11 cellular contexts compared by ENCODE assay signal in genomic region chr1:63980706-63981407, GRCh38.
DNase-seq lines count a peak whose midpoint lies in the region; ATAC-seq and TF ChIP-seq lines count a peak whose summit lies in the region.
"Had no signal": no experiment of that assay in that cellular context is flagged by ENCODE, and none has a peak within 500 bp of the region (broad histone marks: within the 10 kb centered on the region; RNA-seq: fewer than 3 reads in every experiment).

No MANE protein-coding gene starts in this region.

- peak; percentile 80; the same call in 1 of the 2 replicates for TF ChIP-seq EP300 in Ishikawa (IDR thresholded peaks at IDR 0.05; ENCODE audit: borderline replicate concordance)

- no peaks in the 10 kb centered on the region for H3K27me3 ChIP-seq in lung (ENCODE audit: control insufficient read depth, insufficient read depth)
- H3K27me3 ChIP-seq: neural progenitor cell had no signal

- no peak for TF ChIP-seq CTCF in lung (IDR thresholded peaks at IDR 0.05; ENCODE audit: control extremely low read depth, extremely low read depth)

- 73 to 88% methylated on average over 3 of the region's 3 CpGs for WGBS in lung, 2 donors

- DNase-seq in D341Med (ENCODE audit: low spot score) (peak; percentile 71), astrocyte of the hippocampus (ENCODE audit: low read depth, low spot score) (peak; percentile 36), lung (ENCODE audit: low spot score) (peak; percentile 57), NCI-H1092 (lab: John Stamatoyannopoulos, UW) (no peak)
- DNase-seq: activated naive CD4-positive, alpha-beta T cell treated with Interleukin-2 at 50 U/mL for 16 hours had no signal

- ATAC-seq in lung (ENCODE audit: insufficient read depth, low FRiP score) (peak; percentile 60), HG02981 (IDR thresholded peaks at IDR 0.05; ENCODE audit: unreplicated experiment) (no peak), GM19351 (IDR thresholded peaks at IDR 0.05; ENCODE audit: unreplicated experiment) (no peak), HG02884 (IDR thresholded peaks at IDR 0.05; ENCODE audit: unreplicated experiment) (no peak)
- ATAC-seq: stimulated activated memory B cell treated with anti-CD40 and anti-IgM and Interleukin-4, amounts not matched to agents 10 μg/mL and 1 μg/mL and 100 μg/mL, for 72 hours had no signal

- H3K4me1 ChIP-seq in lung (ENCODE audit: control insufficient read depth in 2 of 2, insufficient read depth in 2 of 2, low read length in 2 of 2): peaks cover 9 to 17% of the 10 kb centered on the region in 2 donors

- H3K4me3 ChIP-seq in lung: no peak overlapping the region
- H3K4me3 ChIP-seq: neural progenitor cell had no signal

- peak overlapping the region in 1 of 2 donors; percentile 52 for H3K27ac ChIP-seq in lung (ENCODE audit: low read depth in 1 of 2, low read length in 1 of 2)
- H3K27ac ChIP-seq: neural progenitor cell had no signal

- H3K9me3 ChIP-seq in lung (ENCODE audit: control insufficient read depth in 2 of 2, insufficient read depth in 1 of 2, low read length in 1 of 2): no peaks in the 10 kb centered on the region

- peak; percentile 26; the same call in 1 of the 2 replicates for TF ChIP-seq RAD21 in Ishikawa (IDR thresholded peaks at IDR 0.05; ENCODE audit: low read depth)

- no peaks in the 10 kb centered on the region for H3K36me3 ChIP-seq in lung (ENCODE audit: control insufficient read depth in 2 of 2, insufficient read depth in 2 of 2, low read length in 2 of 2)
- H3K36me3 ChIP-seq: neural progenitor cell had no signal

TF ChIP-seq in Ishikawa, 13 proteins besides CTCF, POLR2A, EP300 and RAD21:
- TF ChIP-seq FOXM1 (IDR thresholded peaks at IDR 0.05; ENCODE audit: borderline replicate concordance, low read depth) (peak; percentile 69; the same call in 1 of the 2 replicates), TCF12 (IDR thresholded peaks at IDR 0.05; ENCODE audit: low read depth) (peak; percentile 91), CREB1 (IDR thresholded peaks at IDR 0.05; ENCODE audit: low read depth) (no peak), EGR1 (IDR thresholded peaks at IDR 0.05) (no peak), MAX (IDR thresholded peaks at IDR 0.05) (peak; percentile 28; the same call in 1 of the 2 replicates), YY1 (IDR thresholded peaks at IDR 0.05; ENCODE audit: low read depth) (0 out of 2 replicates have a peak, but pooled peaks have one; percentile 24), NFIC (IDR thresholded peaks at IDR 0.05) (peak; percentile 95), TEAD4 (IDR thresholded peaks at IDR 0.05) (peak; percentile 90), CEBPB (IDR thresholded peaks at IDR 0.05) (peak; percentile 60; the same call in 1 of the 2 replicates), REST (IDR thresholded peaks at IDR 0.05; ENCODE audit: low read depth) (no peak), USF1 (IDR thresholded peaks at IDR 0.05) (no peak)
